Comparison of ENCODE assay signal across 16 cellular contexts in the genomic region with DNA sequence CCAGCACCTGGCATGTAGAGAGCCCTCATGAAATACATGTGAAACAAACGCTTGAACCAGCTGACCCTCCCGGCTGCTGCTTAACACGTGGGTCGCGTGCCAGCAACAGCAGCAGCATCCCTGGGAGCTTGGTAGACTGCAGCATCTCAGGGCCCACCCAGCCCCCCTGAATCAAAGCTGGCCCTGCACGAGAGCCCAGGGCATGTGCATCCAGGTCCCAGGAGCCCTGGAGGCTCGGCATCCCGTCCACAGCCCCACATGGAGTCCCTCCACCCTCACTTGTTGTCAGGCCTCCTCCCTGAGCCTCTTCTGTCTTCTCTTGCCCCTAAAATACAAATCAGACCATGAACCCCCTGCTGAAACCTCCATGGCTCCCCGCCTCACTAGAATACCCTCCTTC.
"Had no signal": no experiment of that assay in that cellular context is flagged by ENCODE, and none has a peak within 500 bp of the region (broad histone marks: within the 10 kb centered on the region; RNA-seq: fewer than 3 reads in every experiment).

No MANE protein-coding gene starts in this region.

- H3K27me3 ChIP-seq: thyroid gland had no signal

- DNase-seq: activated CD4-positive, alpha-beta memory T cell treated with anti-CD3 and anti-CD28 coated beads, Interleukin-2, amount 10 ng/mL, durations not matched to agents 7 days and 5 days; activated CD4-positive, alpha-beta T cell treated with anti-CD3 and anti-CD28 coated beads for 48 hours; activated CD4-positive, CD25-positive, alpha-beta regulatory T cell; activated CD8-positive, alpha-beta memory T cell treated with anti-CD3 and anti-CD28 coated beads, Interleukin-2, amount 10 ng/mL, durations not matched to agents 7 days and 5 days; activated naive CD4-positive, alpha-beta T cell; activated naive CD8-positive, alpha-beta T cell treated with anti-CD3 and anti-CD28 coated beads, Interleukin-2, amount 10 ng/mL, durations not matched to agents 7 days and 5 days; activated T-cell treated with anti-CD3 and anti-CD28 coated beads, Interleukin-2, amount 50 U/mL, for 1 hour; amygdala; gastrocnemius medialis; stimulated activated CD4-positive, alpha-beta T cell treated with anti-CD3 and anti-CD28 coated beads, Interleukin-2, amount 100 ng/mL, for 24 hours; stimulated activated naive CD4-positive, alpha-beta T cell treated with Interleukin-2 at 50 U/mL for 16 hours; T1000; thyroid gland had no signal

- H3K4me3 ChIP-seq: cardiac muscle cell, gastrocnemius medialis, thyroid gland had no signal

- H3K9me3 ChIP-seq: gastrocnemius medialis, thyroid gland had no signal

- H3K4me1 ChIP-seq: gastrocnemius medialis, thyroid gland had no signal

- FAIRE-seq: endometrium, keratinocyte had no signal

- H3K36me3 ChIP-seq: cardiac muscle cell, gastrocnemius medialis, thyroid gland had no signal

- H3K27ac ChIP-seq: cardiac muscle cell, gastrocnemius medialis, thyroid gland had no signal
